In the genomic region with DNA sequence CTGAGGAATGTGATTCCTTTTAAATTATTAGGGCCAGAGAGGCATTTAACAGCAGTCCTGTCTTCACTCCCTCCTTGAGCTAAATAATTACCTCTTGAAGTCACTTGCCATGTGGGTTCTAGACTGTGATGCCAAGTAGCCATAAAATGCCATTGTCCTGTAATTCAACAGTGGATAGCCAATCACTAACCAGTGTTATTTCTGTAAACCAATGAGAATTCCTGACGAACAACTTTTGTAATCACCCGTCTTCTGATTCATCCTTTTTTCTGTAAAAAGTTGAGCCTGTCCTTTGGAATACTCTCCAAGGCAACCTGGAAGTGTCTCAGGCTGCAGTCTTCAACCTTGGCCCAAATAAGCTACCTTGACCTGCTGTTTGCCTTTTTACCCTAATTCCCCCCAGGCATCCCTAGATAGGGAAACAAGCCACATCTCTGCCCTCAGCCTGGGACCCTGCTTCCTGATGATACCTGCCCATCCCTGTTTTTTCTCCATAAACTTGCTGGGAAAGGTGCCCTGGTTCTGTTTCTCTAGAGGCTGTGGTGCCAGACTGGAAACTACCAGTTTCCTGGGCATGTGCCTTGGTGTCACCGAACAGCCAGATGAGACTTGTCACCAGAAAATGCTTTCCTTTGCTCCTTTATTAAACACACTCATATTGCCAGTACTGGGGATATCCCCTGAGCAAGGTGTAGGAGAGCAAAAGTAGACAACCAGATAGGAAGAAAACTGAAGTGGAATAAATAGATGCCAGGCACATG, we compare ENCODE assay signal across 12 cellular contexts. TPM values are rescaled to one million over a fixed set of nuclear protein-coding genes. Genes with fewer than 3 reads are reported as not detected.
A peak's percentile ranks its signal among the peaks of the same experiment; 100 is the strongest.
DNase-seq lines count a peak whose midpoint lies in the region; ATAC-seq and TF ChIP-seq lines count a peak whose summit lies in the region.
"Had no signal": no experiment of that assay in that cellular context is flagged by ENCODE, and none has a peak within 500 bp of the region (broad histone marks: within the 10 kb centered on the region; RNA-seq: fewer than 3 reads in every experiment).

No MANE protein-coding gene starts in this region.

- peak overlapping the region; percentile 56 for H3K27ac Mint-ChIP-seq in T-helper 1 cell treated with Interleukin-12 subunit alpha and Interleukin-12 subunit beta and Interleukin-4 antibody, amounts not matched to agents 30 μg/mL and 1 μg/mL, for 36 hours

- TF ChIP-seq CTCF in RWPE2 (IDR thresholded peaks at IDR 0.05; ENCODE audit: poor library complexity, severe bottlenecking) (no peak), epithelial cell of esophagus (IDR thresholded peaks at IDR 0.05; ENCODE audit: insufficient read depth, low read depth, low read length, missing control alignments) (no peak), thyroid gland (IDR thresholded peaks at IDR 0.05) (no peak)

- H3K36me3 ChIP-seq in RWPE2 (ENCODE audit: low read depth), result peaks cover 72% of the 10 kb centered on the region
- peaks cover 23 to 32% of the 10 kb centered on the region in 2 donors for H3K36me3 ChIP-seq in thyroid gland
- H3K36me3 ChIP-seq: ovary had no signal

- H3K4me1 ChIP-seq in RWPE2 (ENCODE audit: insufficient read depth, poor library complexity, severe bottlenecking) (peaks cover 30% of the 10 kb centered on the region), thyroid gland (peaks cover 16 to 31% of the 10 kb centered on the region in 2 donors)

- ATAC-seq in RWPE2 (ENCODE audit: low read depth), result no peak
- no peak for ATAC-seq in sciatic nerve

- H3K9me3 Mint-ChIP-seq in T-helper 1 cell treated with Interleukin-12 subunit alpha and Interleukin-12 subunit beta and Interleukin-4 antibody, amounts not matched to agents 30 μg/mL and 1 μg/mL, for 36 hours, result no peaks in the 10 kb centered on the region

- H3K27me3 ChIP-seq in RWPE2 (ENCODE audit: insufficient read depth, poor library complexity, severe bottlenecking) (no peaks in the 10 kb centered on the region), thyroid gland (no peaks in the 10 kb centered on the region)
- H3K27me3 ChIP-seq: ovary, tibial nerve had no signal

- peaks cover 50% of the 10 kb centered on the region for H3K36me3 Mint-ChIP-seq in T-helper 1 cell treated with Interleukin-12 subunit alpha and Interleukin-12 subunit beta and Interleukin-4 antibody, amounts not matched to agents 30 μg/mL and 1 μg/mL, for 36 hours (ENCODE audit: low read depth)

- intact Hi-C loops in sciatic nerve (cut with DNase I), result no loop called here
- intact Hi-C loops in thyroid gland (cut with DNase I), result no loop called here

- no peaks in the 10 kb centered on the region for H3K27me3 Mint-ChIP-seq in T-helper 1 cell treated with Interleukin-12 subunit alpha and Interleukin-12 subunit beta and Interleukin-4 antibody, amounts not matched to agents 30 μg/mL and 1 μg/mL, for 36 hours (ENCODE audit: low read depth)

- no peak for TF ChIP-seq POLR2A in thyroid gland (IDR thresholded peaks at IDR 0.05)

- WGBS in thyroid gland, 2 donors, result 93% methylated on average over 3 of the region's 3 CpGs

- H3K9me3 ChIP-seq in RWPE2 (ENCODE audit: severe bottlenecking) (no peaks in the 10 kb centered on the region), thyroid gland (no peaks in the 10 kb centered on the region)
- H3K9me3 ChIP-seq: ovary, tibial nerve had no signal

- DNase-seq in T-helper 1 cell, result no peak
- no peak for DNase-seq in RWPE2 (ENCODE audit: low spot score)
- DNase-seq in epithelial cell of esophagus (ENCODE audit: low read depth), result peak; percentile 30
- peak; percentile 23 for DNase-seq in sciatic nerve (ENCODE audit: low spot score)
- no peak for DNase-seq in stimulated activated CD4-positive, alpha-beta T cell treated with anti-CD3 and anti-CD28 coated beads, Interleukin-2, amount 100 ng/mL, for 48 hours
- DNase-seq in thyroid gland, result no peak
- DNase-seq in central memory CD4-positive, alpha-beta T cell, result no peak
- DNase-seq: IMR-90; stimulated activated CD4-positive, alpha-beta T cell treated with anti-CD3 and anti-CD28 coated beads, Interleukin-4, amount 100 ng/mL, for 4 hours had no signal

- H3K4me3 ChIP-seq in RWPE2 (ENCODE audit: severe bottlenecking), result no peak overlapping the region
- no peak overlapping the region for H3K4me3 ChIP-seq in epithelial cell of esophagus (ENCODE audit: low read length)
- no peak overlapping the region for H3K4me3 ChIP-seq in thyroid gland (replicated peaks in 1 of 3)
- H3K4me3 ChIP-seq: ovary, tibial nerve had no signal

- peak overlapping the region; percentile 63 for H3K27ac ChIP-seq in RWPE2 (ENCODE audit: poor library complexity, severe bottlenecking)
- H3K27ac ChIP-seq in thyroid gland, result no peak overlapping the region
- H3K27ac ChIP-seq: ovary had no signal

- no peak overlapping the region for H3K4me3 Mint-ChIP-seq in T-helper 1 cell treated with Interleukin-12 subunit alpha and Interleukin-12 subunit beta and Interleukin-4 antibody, amounts not matched to agents 30 μg/mL and 1 μg/mL, for 36 hours

- H3K4me1 Mint-ChIP-seq in T-helper 1 cell treated with Interleukin-12 subunit alpha and Interleukin-12 subunit beta and Interleukin-4 antibody, amounts not matched to agents 30 μg/mL and 1 μg/mL, for 36 hours (ENCODE audit: low read depth), result peaks cover 33% of the 10 kb centered on the region

RNA-seq across cellular contexts. Expression of gene SRSF3, which starts 16.6 kb away (rescaled TPM):
- 218 TPM for total RNA-seq in sciatic nerve
- 100 to 1,000 TPM; 120 to 287 (median 144) TPM for total RNA-seq in thyroid gland

Comparison
In these comparisons a context has a peak if more than half of its experiments do, and no peak if none do; other contexts are left out.
1. DNase-seq: peak in epithelial cell of esophagus (single experiment) and sciatic nerve (single experiment); none in T-helper 1 cell (0 of 5), RWPE2 (single experiment), stimulated activated CD4-positive, alpha-beta T cell treated with anti-CD3 and anti-CD28 coated beads, Interleukin-2, amount 100 ng/mL, for 48 hours (0 of 2), thyroid gland (0 of 2) and central memory CD4-positive, alpha-beta T cell (single experiment).